ENCODE assay signal across 8 cellular contexts in genomic region chr1:203351037-203351625, GRCh38. TPM values are rescaled to one million over a fixed set of nuclear protein-coding genes. Genes with fewer than 3 reads are reported as not detected.
DNase-seq lines count a peak whose midpoint lies in the region; ATAC-seq and TF ChIP-seq lines count a peak whose summit lies in the region.

FMOD (minus strand) TSS chr1:203351122; CDS start chr1:203348270, 2,852 bp downstream.

- H3K27ac Mint-ChIP-seq in activated naive CD8-positive, alpha-beta T cell treated with anti-CD3 and anti-CD28 coated beads, Interleukin-2, amount 10 ng/mL, durations not matched to agents 7 days and 5 days: no peak within 1 kb of the TSS

- no peaks in the 10 kb centered on the region for H3K27me3 ChIP-seq in suprapubic skin

- H3K36me3 Mint-ChIP-seq in activated naive CD8-positive, alpha-beta T cell treated with anti-CD3 and anti-CD28 coated beads, Interleukin-2, amount 10 ng/mL, durations not matched to agents 7 days and 5 days: no peaks in the 10 kb centered on the region

- TF ChIP-seq EP300 in suprapubic skin (IDR thresholded peaks at IDR 0.05): no peak

- H3K9me3 ChIP-seq in suprapubic skin: no peaks in the 10 kb centered on the region

- H3K4me1 Mint-ChIP-seq in activated naive CD8-positive, alpha-beta T cell treated with anti-CD3 and anti-CD28 coated beads, Interleukin-2, amount 10 ng/mL, durations not matched to agents 7 days and 5 days: peaks cover 6% of the 10 kb centered on the region

- H3K9me3 Mint-ChIP-seq in activated naive CD8-positive, alpha-beta T cell treated with anti-CD3 and anti-CD28 coated beads, Interleukin-2, amount 10 ng/mL, durations not matched to agents 7 days and 5 days: peaks cover 2% of the 10 kb centered on the region

- 18% methylated on average over 16 of the region's 17 CpGs for WGBS in suprapubic skin

- peak within 1 kb of the TSS; percentile 11 for H3K4me3 Mint-ChIP-seq in activated naive CD8-positive, alpha-beta T cell treated with anti-CD3 and anti-CD28 coated beads, Interleukin-2, amount 10 ng/mL, durations not matched to agents 7 days and 5 days

- H3K4me3 ChIP-seq in suprapubic skin: peak within 1 kb of the TSS; percentile 34

- TF ChIP-seq POLR2A in suprapubic skin (IDR thresholded peaks at IDR 0.05): no peak

- H3K27me3 Mint-ChIP-seq in activated naive CD8-positive, alpha-beta T cell treated with anti-CD3 and anti-CD28 coated beads, Interleukin-2, amount 10 ng/mL, durations not matched to agents 7 days and 5 days: peaks cover 19% of the 10 kb centered on the region

- POLR2A ChIA-PET in activated naive CD8-positive, alpha-beta T cell treated with anti-CD3 and anti-CD28 coated beads, Interleukin-2, amount 10 ng/mL, durations not matched to agents 7 days and 5 days (lab: Charles Lee): no interaction called here

- peaks cover 25% of the 10 kb centered on the region for H3K4me1 ChIP-seq in suprapubic skin

- ATAC-seq in activated naive CD8-positive, alpha-beta T cell treated with anti-CD3 and anti-CD28 coated beads, Interleukin-2, amount 10 ng/mL, durations not matched to agents 7 days and 5 days (ENCODE audit: low read depth): no peak
- no peak for ATAC-seq in GM19452 (IDR thresholded peaks at IDR 0.05; ENCODE audit: unreplicated experiment)

- no peak for TF ChIP-seq CTCF in suprapubic skin (IDR thresholded peaks at IDR 0.05)

- H3K27ac ChIP-seq in suprapubic skin: peak within 1 kb of the TSS; percentile 54

- DNase-seq in NCI-H510A treated with DMSO at 0.1 percent for 48 hours (lab: John Stamatoyannopoulos, UW): peak; percentile 30
- DNase-seq in NCI-H510A (lab: John Stamatoyannopoulos, UW): no peak
- DNase-seq in activated naive CD8-positive, alpha-beta T cell treated with anti-CD3 and anti-CD28 coated beads, Interleukin-2, amount 10 ng/mL, durations not matched to agents 7 days and 5 days: no peak
- DNase-seq in left kidney (ENCODE audit: low read depth, low spot score): peak; percentile 77
- DNase-seq in suprapubic skin (ENCODE audit: low spot score in 2 of 2): peak in 1 of 2 donors; percentile 89
- no peak for DNase-seq in C1 segment of cervical spinal cord (lab: John Stamatoyannopoulos, UW)
- DNase-seq in stimulated activated CD4-positive, alpha-beta T cell treated with anti-CD3 and anti-CD28 coated beads, Interleukin-2, amount 100 ng/mL, for 48 hours: no peak

- no peaks in the 10 kb centered on the region for H3K36me3 ChIP-seq in suprapubic skin

RNA-seq across cellular contexts. Expression of gene FMOD, which starts in this region (rescaled TPM):
- not detected for total RNA-seq in activated naive CD8-positive, alpha-beta T cell treated with anti-CD3 and anti-CD28 coated beads, Interleukin-2, amount 10 ng/mL, durations not matched to agents 7 days and 5 days
- total RNA-seq in suprapubic skin: 10 to 100 TPM; 13.3 to 36.6 (median 22.9) TPM

Comparison
In these comparisons a context has a peak if more than half of its experiments do, and no peak if none do; other contexts are left out.
1. RNA of gene FMOD (total RNA-seq): 13.3 to 36.6 TPM in suprapubic skin; not detected in activated naive CD8-positive, alpha-beta T cell treated with anti-CD3 and anti-CD28 coated beads, Interleukin-2, amount 10 ng/mL, durations not matched to agents 7 days and 5 days; every median in the first group is over 10 times any median in the second.
2. DNase-seq: peak in NCI-H510A treated with DMSO at 0.1 percent for 48 hours (single experiment) and left kidney (single experiment); none in NCI-H510A (single experiment), activated naive CD8-positive, alpha-beta T cell treated with anti-CD3 and anti-CD28 coated beads, Interleukin-2, amount 10 ng/mL, durations not matched to agents 7 days and 5 days (single experiment), C1 segment of cervical spinal cord (0 of 14) and stimulated activated CD4-positive, alpha-beta T cell treated with anti-CD3 and anti-CD28 coated beads, Interleukin-2, amount 100 ng/mL, for 48 hours (0 of 2).